2 cellular contexts compared by ENCODE assay signal in genomic region chr12:7788316-7788689, GRCh38.
TF ChIP-seq lines count a peak whose summit lies in the region.

No MANE protein-coding gene starts in this region.

TF ChIP-seq in GM23338, 12 proteins besides CTCF, POLR2A, EP300 and RAD21 (continued from another document):
- TF ChIP-seq, protein P1, sequence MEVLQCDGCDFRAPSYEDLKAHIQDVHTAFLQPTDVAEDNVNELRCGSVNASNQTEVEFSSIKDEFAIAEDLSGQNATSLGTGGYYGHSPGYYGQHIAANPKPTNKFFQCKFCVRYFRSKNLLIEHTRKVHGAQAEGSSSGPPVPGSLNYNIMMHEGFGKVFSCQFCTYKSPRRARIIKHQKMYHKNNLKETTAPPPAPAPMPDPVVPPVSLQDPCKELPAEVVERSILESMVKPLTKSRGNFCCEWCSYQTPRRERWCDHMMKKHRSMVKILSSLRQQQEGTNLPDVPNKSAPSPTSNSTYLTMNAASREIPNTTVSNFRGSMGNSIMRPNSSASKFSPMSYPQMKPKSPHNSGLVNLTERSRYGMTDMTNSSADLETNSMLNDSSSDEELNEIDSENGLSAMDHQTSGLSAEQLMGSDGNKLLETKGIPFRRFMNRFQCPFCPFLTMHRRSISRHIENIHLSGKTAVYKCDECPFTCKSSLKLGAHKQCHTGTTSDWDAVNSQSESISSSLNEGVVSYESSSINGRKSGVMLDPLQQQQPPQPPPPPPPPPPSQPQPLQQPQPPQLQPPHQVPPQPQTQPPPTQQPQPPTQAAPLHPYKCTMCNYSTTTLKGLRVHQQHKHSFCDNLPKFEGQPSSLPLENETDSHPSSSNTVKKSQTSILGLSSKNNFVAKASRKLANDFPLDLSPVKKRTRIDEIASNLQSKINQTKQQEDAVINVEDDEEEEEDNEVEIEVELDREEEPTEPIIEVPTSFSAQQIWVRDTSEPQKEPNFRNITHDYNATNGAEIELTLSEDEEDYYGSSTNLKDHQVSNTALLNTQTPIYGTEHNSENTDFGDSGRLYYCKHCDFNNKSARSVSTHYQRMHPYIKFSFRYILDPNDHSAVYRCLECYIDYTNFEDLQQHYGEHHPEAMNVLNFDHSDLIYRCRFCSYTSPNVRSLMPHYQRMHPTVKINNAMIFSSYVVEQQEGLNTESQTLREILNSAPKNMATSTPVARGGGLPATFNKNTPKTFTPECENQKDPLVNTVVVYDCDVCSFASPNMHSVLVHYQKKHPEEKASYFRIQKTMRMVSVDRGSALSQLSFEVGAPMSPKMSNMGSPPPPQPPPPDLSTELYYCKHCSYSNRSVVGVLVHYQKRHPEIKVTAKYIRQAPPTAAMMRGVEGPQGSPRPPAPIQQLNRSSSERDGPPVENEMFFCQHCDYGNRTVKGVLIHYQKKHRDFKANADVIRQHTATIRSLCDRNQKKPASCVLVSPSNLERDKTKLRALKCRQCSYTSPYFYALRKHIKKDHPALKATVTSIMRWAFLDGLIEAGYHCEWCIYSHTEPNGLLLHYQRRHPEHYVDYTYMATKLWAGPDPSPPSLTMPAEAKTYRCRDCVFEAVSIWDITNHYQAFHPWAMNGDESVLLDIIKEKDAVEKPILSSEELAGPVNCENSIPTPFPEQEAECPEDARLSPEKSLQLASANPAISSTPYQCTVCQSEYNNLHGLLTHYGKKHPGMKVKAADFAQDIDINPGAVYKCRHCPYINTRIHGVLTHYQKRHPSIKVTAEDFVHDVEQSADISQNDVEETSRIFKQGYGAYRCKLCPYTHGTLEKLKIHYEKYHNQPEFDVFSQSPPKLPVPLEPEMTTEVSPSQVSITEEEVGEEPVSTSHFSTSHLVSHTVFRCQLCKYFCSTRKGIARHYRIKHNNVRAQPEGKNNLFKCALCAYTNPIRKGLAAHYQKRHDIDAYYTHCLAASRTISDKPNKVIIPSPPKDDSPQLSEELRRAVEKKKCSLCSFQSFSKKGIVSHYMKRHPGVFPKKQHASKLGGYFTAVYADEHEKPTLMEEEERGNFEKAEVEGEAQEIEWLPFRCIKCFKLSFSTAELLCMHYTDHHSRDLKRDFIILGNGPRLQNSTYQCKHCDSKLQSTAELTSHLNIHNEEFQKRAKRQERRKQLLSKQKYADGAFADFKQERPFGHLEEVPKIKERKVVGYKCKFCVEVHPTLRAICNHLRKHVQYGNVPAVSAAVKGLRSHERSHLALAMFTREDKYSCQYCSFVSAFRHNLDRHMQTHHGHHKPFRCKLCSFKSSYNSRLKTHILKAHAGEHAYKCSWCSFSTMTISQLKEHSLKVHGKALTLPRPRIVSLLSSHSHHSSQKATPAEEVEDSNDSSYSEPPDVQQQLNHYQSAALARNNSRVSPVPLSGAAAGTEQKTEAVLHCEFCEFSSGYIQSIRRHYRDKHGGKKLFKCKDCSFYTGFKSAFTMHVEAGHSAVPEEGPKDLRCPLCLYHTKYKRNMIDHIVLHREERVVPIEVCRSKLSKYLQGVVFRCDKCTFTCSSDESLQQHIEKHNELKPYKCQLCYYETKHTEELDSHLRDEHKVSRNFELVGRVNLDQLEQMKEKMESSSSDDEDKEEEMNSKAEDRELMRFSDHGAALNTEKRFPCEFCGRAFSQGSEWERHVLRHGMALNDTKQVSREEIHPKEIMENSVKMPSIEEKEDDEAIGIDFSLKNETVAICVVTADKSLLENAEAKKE (CRISPR knock-in tag; IDR thresholded peaks at IDR 0.05), result no peak
- TF ChIP-seq REST (IDR thresholded peaks at IDR 0.05; ENCODE audit: unreplicated experiment) (no peak), EZH2 (IDR thresholded peaks at IDR 0.05; ENCODE audit: low read depth, unreplicated experiment) (no peak), JUNB (IDR thresholded peaks at IDR 0.05; ENCODE audit: unreplicated experiment) (no peak), NANOG (IDR thresholded peaks at IDR 0.05; ENCODE audit: borderline replicate concordance) (no peak)
TF ChIP-seq in GM23338: peak in this region for 0.

TF ChIP-seq in WTC11, 78 proteins besides CTCF, POLR2A, EP300 and RAD21 (continued from another document):
- TF ChIP-seq, protein P2, sequence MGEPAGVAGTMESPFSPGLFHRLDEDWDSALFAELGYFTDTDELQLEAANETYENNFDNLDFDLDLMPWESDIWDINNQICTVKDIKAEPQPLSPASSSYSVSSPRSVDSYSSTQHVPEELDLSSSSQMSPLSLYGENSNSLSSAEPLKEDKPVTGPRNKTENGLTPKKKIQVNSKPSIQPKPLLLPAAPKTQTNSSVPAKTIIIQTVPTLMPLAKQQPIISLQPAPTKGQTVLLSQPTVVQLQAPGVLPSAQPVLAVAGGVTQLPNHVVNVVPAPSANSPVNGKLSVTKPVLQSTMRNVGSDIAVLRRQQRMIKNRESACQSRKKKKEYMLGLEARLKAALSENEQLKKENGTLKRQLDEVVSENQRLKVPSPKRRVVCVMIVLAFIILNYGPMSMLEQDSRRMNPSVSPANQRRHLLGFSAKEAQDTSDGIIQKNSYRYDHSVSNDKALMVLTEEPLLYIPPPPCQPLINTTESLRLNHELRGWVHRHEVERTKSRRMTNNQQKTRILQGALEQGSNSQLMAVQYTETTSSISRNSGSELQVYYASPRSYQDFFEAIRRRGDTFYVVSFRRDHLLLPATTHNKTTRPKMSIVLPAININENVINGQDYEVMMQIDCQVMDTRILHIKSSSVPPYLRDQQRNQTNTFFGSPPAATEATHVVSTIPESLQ (CRISPR knock-in tag; IDR thresholded peaks at IDR 0.05), result no peak
- TF ChIP-seq USF2 (CRISPR knock-in tag; IDR thresholded peaks at IDR 0.05) (no peak), NFATC4 (CRISPR knock-in tag; IDR thresholded peaks at IDR 0.05) (no peak), FOXJ3 (CRISPR knock-in tag; IDR thresholded peaks at IDR 0.05; ENCODE audit: borderline replicate concordance) (no peak), ZSCAN18 (CRISPR knock-in tag; IDR thresholded peaks at IDR 0.05) (no peak), E2F4 (CRISPR knock-in tag; IDR thresholded peaks at IDR 0.05; ENCODE audit: borderline replicate concordance, low read depth) (no peak), SMAD3 (CRISPR knock-in tag; IDR thresholded peaks at IDR 0.05; ENCODE audit: borderline replicate concordance) (no peak), NR3C1 (CRISPR knock-in tag; conservative IDR thresholded peaks at IDR 0.05; ENCODE audit: low read depth) (no peak), TP53 (CRISPR knock-in tag; IDR thresholded peaks at IDR 0.05) (no peak), NFE2L1 (CRISPR knock-in tag; IDR thresholded peaks at IDR 0.05) (no peak)
- TF ChIP-seq, protein P3, sequence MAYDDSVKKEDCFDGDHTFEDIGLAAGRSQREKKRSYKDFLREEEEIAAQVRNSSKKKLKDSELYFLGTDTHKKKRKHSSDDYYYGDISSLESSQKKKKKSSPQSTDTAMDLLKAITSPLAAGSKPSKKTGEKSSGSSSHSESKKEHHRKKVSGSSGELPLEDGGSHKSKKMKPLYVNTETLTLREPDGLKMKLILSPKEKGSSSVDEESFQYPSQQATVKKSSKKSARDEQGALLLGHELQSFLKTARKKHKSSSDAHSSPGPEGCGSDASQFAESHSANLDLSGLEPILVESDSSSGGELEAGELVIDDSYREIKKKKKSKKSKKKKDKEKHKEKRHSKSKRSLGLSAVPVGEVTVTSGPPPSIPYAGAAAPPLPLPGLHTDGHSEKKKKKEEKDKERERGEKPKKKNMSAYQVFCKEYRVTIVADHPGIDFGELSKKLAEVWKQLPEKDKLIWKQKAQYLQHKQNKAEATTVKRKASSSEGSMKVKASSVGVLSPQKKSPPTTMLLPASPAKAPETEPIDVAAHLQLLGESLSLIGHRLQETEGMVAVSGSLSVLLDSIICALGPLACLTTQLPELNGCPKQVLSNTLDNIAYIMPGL (CRISPR knock-in tag; IDR thresholded peaks at IDR 0.05), result no peak
- TF ChIP-seq, protein P4, sequence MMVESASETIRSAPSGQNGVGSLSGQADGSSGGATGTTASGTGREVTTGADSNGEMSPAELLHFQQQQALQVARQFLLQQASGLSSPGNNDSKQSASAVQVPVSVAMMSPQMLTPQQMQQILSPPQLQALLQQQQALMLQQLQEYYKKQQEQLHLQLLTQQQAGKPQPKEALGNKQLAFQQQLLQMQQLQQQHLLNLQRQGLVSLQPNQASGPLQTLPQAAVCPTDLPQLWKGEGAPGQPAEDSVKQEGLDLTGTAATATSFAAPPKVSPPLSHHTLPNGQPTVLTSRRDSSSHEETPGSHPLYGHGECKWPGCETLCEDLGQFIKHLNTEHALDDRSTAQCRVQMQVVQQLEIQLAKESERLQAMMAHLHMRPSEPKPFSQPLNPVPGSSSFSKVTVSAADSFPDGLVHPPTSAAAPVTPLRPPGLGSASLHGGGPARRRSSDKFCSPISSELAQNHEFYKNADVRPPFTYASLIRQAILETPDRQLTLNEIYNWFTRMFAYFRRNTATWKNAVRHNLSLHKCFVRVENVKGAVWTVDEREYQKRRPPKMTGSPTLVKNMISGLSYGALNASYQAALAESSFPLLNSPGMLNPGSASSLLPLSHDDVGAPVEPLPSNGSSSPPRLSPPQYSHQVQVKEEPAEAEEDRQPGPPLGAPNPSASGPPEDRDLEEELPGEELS (CRISPR knock-in tag; IDR thresholded peaks at IDR 0.05), result no peak
